ENCODE assay signal across 8 cellular contexts in the genomic region with DNA sequence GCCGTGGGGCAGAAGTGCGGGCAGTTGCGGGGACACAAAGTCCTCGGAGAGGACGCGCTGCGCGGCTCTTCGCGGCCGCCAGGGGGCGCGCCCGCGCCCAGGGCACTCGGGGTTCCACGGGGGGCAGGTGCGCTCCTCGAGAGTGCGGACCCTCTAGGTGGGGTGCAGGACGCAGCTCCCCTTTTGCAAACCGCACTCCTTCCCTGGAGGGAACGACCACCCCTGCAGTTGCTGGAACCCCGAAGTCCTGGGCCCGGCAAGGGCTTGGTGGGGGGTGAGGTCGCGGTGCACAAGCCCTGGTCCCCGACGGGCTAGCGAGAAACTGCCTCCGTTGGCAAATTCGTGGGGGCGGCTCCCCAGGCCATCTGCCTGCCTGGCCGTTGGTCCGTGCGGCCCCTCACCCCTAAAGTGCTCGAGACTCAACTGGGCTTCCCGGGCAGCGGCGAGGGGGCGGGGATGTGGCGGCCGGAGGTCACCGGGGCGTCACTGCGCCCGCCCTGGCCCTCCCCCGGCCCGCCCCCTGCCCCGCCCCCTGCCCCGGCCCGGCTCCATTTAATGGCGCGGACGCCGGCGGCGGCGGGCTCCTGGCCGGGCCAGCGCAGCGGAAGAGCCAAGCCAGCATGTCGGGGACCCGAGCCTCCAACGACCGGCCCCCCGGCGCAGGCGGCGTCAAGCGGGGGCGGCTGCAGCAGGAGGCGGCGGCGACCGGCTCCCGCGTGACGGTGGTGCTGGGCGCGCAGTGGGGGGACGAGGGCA. TPM values are rescaled to one million over a fixed set of nuclear protein-coding genes. Genes with fewer than 3 reads are reported as not detected.
DNase-seq lines count a peak whose midpoint lies in the region; TF ChIP-seq lines count a peak whose summit lies in the region.

A gene (plus strand): TSS at position 579 of the 756 bp plus-strand sequence. CDS start 42 bp downstream, at position 621.

- no peak within 1 kb of the TSS for H3K27ac ChIP-seq in iPS-18a (ENCODE audit: low read length)
- H3K27ac ChIP-seq in skin epidermis = peak within 1 kb of the TSS in 16 of 21 experiments; percentile 2 to 77 (median 52)

- no peaks in the 10 kb centered on the region for H3K36me3 ChIP-seq in iPS-18a (ENCODE audit: control insufficient read depth, low read depth, low read length)

- H3K4me1 Mint-ChIP-seq in T-helper 1 cell treated with Interleukin-12 subunit alpha and Interleukin-12 subunit beta and Interleukin-4 antibody, amounts not matched to agents 30 μg/mL and 1 μg/mL, for 36 hours (ENCODE audit: low read depth) = peaks cover 2% of the 10 kb centered on the region

- in situ Hi-C loops in astrocyte of the cerebellum (cut with HindIII; ENCODE audit: low sequenced_read_pairs) = no loop called here

- no peaks in the 10 kb centered on the region for H3K27me3 ChIP-seq in iPS-18a (ENCODE audit: control insufficient read depth, insufficient read depth, low read length)

- H3K36me3 Mint-ChIP-seq in T-helper 1 cell treated with Interleukin-12 subunit alpha and Interleukin-12 subunit beta and Interleukin-4 antibody, amounts not matched to agents 30 μg/mL and 1 μg/mL, for 36 hours (ENCODE audit: low read depth) = no peaks in the 10 kb centered on the region

- peak; percentile 75 for TF ChIP-seq CTCF in astrocyte of the cerebellum (IDR thresholded peaks at IDR 0.05; ENCODE audit: low read depth, low read length, missing control alignments)

- H3K4me3 ChIP-seq in astrocyte of the cerebellum (ENCODE audit: low read depth, low read length) (peak within 1 kb of the TSS; percentile 41), iPS-18a (ENCODE audit: low read length) (peak within 1 kb of the TSS; percentile 62), skin epidermis (peak within 1 kb of the TSS; percentile 50 to 70 (median 59))

- H3K4me3 Mint-ChIP-seq in T-helper 1 cell treated with Interleukin-12 subunit alpha and Interleukin-12 subunit beta and Interleukin-4 antibody, amounts not matched to agents 30 μg/mL and 1 μg/mL, for 36 hours = peak within 1 kb of the TSS; percentile 44

- no peaks in the 10 kb centered on the region for H3K9me3 Mint-ChIP-seq in T-helper 1 cell treated with Interleukin-12 subunit alpha and Interleukin-12 subunit beta and Interleukin-4 antibody, amounts not matched to agents 30 μg/mL and 1 μg/mL, for 36 hours

- DNase-seq in SKM-1 treated with dmso at 0.1 percent for 144 hours (lab: John Stamatoyannopoulos, UW; ENCODE audit: unreplicated experiment) = peak; percentile 1
- DNase-seq in SKM-1 (lab: John Stamatoyannopoulos, UW; ENCODE audit: unreplicated experiment) = no peak
- peak; percentile 44 for DNase-seq in HT-29 (ENCODE audit: low spot score)
- DNase-seq in astrocyte of the cerebellum (ENCODE audit: low read depth) = no peak
- no peak for DNase-seq in DMS153 (lab: John Stamatoyannopoulos, UW)

- H3K4me1 ChIP-seq in iPS-18a (ENCODE audit: control insufficient read depth, low read depth, low read length) = peaks cover 4% of the 10 kb centered on the region

- no peak within 1 kb of the TSS for H3K9ac ChIP-seq in iPS-18a (ENCODE audit: low read length)

- no peaks in the 10 kb centered on the region for H3K9me3 ChIP-seq in iPS-18a (ENCODE audit: control insufficient read depth, low read depth, low read length)

- no peaks in the 10 kb centered on the region for H3K27me3 Mint-ChIP-seq in T-helper 1 cell treated with Interleukin-12 subunit alpha and Interleukin-12 subunit beta and Interleukin-4 antibody, amounts not matched to agents 30 μg/mL and 1 μg/mL, for 36 hours (ENCODE audit: low read depth)

- H3K27ac Mint-ChIP-seq in T-helper 1 cell treated with Interleukin-12 subunit alpha and Interleukin-12 subunit beta and Interleukin-4 antibody, amounts not matched to agents 30 μg/mL and 1 μg/mL, for 36 hours = no peak within 1 kb of the TSS

RNA-seq across cellular contexts. Expression of the gene that starts here (rescaled TPM):
- 2.1 and 8.3 TPM in 2 replicates for total RNA-seq in HT-29 (2014; rRNA removed; shearing (Covaris generic))

Comparison
In these comparisons a context has a peak if more than half of its experiments do, and no peak if none do; other contexts are left out.
1. DNase-seq: peak in SKM-1 treated with dmso at 0.1 percent for 144 hours (single experiment) and HT-29 (single experiment); none in SKM-1 (single experiment), astrocyte of the cerebellum (single experiment) and DMS153 (single experiment).
2. Peak in every context shown above with its lines, with median percentiles within 50 percentile points of each other: H3K4me3 ChIP-seq.